In genomic region chr2:43461461-43462073, GRCh38 we compare ENCODE assay signal across 9 cellular contexts.
DNase-seq lines count a peak whose midpoint lies in the region; ATAC-seq, FAIRE-seq and TF ChIP-seq lines count a peak whose summit lies in the region.
"Had no signal": no experiment of that assay in that cellular context is flagged by ENCODE, and none has a peak within 500 bp of the region (broad histone marks: within the 10 kb centered on the region; RNA-seq: fewer than 3 reads in every experiment).

No MANE protein-coding gene starts in this region.

- peaks cover 11% of the 10 kb centered on the region for H3K9me3 Mint-ChIP-seq in MCF 10A (ENCODE audit: unreplicated experiment)
- no peaks in the 10 kb centered on the region for H3K9me3 Mint-ChIP-seq in naive thymus-derived CD8-positive, alpha-beta T cell

- peaks cover 61% of the 10 kb centered on the region for H3K4me1 Mint-ChIP-seq in MCF 10A (ENCODE audit: insufficient read depth, unreplicated experiment)
- H3K4me1 Mint-ChIP-seq in naive thymus-derived CD8-positive, alpha-beta T cell: peaks cover 7 to 28% (median 17%) of the 10 kb centered on the region in 4 donors

- ATAC-seq in HG03159 (IDR thresholded peaks at IDR 0.05; ENCODE audit: unreplicated experiment): peak; percentile 70
- no peak for ATAC-seq in K562
- ATAC-seq in naive thymus-derived CD8-positive, alpha-beta T cell: no peak
- ATAC-seq: Panc1 had no signal

- no peaks in the 10 kb centered on the region for H3K27me3 Mint-ChIP-seq in MCF 10A (ENCODE audit: insufficient read depth, unreplicated experiment)
- H3K27me3 Mint-ChIP-seq in naive thymus-derived CD8-positive, alpha-beta T cell: no peaks in the 10 kb centered on the region

- no peak overlapping the region for H3K4me2 ChIP-seq in K562 (ENCODE audit: insufficient read depth, low read length)

- FAIRE-seq in K562 (lab: Jason Lieb, UNC): no peak

- intact Hi-C loops in breast epithelium (cut with DNase I; ENCODE audit: low total_unique reads) (no loop called here), MCF 10A (cut with micrococcal nuclease) (no loop called here), K562 (cut with micrococcal nuclease) (no loop called here), vagina (cut with DNase I) (loop anchor here (10.0 kb wide), 1 partner anchor 127 kb away; no protein-coding TSS in a partner anchor)

- POLR2A ChIA-PET in MCF 10A (lab: Yijun Ruan, JAX): interaction anchor here (1.0 to 1.8 kb wide), 2 partner anchors 17 to 18 kb away, joined by 3 to 8 read pairs; no protein-coding TSS in a partner anchor
- POLR2A ChIA-PET in K562 (lab: Yijun Ruan, JAX): no interaction called here
- POLR2A ChIA-PET in naive thymus-derived CD8-positive, alpha-beta T cell (lab: Charles Lee): no interaction called here

- no peak overlapping the region for H2AFZ ChIP-seq in K562 (ENCODE audit: low read depth, low read length)

- H3K9me1 ChIP-seq in K562 (ENCODE audit: control insufficient read depth, insufficient read depth, low read length): no peaks in the 10 kb centered on the region

- 60% methylated on average over 3 of the region's 3 CpGs for WGBS in K562 (ENCODE audit: insufficient coverage, low coverage, missing lambda C conversion rate)

- no peak for TF ChIP-seq EP300 in K562 (IDR thresholded peaks at IDR 0.05; ENCODE audit: low read length)

- no TSS peak for BruUV-seq in MCF 10A (replicated peaks; lab: Mats Ljungman, UMichigan)
- no TSS peak for BruUV-seq in K562 (replicated peaks; lab: Mats Ljungman, UMichigan)

- H3K27ac ChIP-seq in breast epithelium (peak overlapping the region; percentile 75 to 80), K562 (ENCODE audit: extremely low read depth, low read depth, low read length) (no peak overlapping the region), vagina (peak overlapping the region; percentile 3)

- H3K27me3 ChIP-seq in breast epithelium: no peaks in the 10 kb centered on the region
- no peaks in the 10 kb centered on the region for H3K27me3 ChIP-seq in K562 (ENCODE audit: control insufficient read depth in 2 of 2, insufficient read depth in 2 of 2, low read length in 2 of 2)
- H3K27me3 ChIP-seq in vagina: no peaks in the 10 kb centered on the region

- no peak for TF ChIP-seq RAD21 in K562 (CRISPR knock-in tag; conservative IDR thresholded peaks at IDR 0.05 in 1 of 2, IDR thresholded peaks at IDR 0.05 in 1 of 2)

- DNase-seq in breast epithelium (ENCODE audit: low spot score in 2 of 2): no peak
- no peak for DNase-seq in MCF 10A (ENCODE audit: unreplicated experiment)
- no peak for DNase-seq in K562 (ENCODE audit: extremely low read depth in 1 of 4, low spot score in 3 of 4)
- DNase-seq in vagina (ENCODE audit: extremely low spot score in 2 of 2): no peak
- no peak for DNase-seq in inferior parietal cortex (ENCODE audit: extremely low spot score)
- no peak for DNase-seq in cerebellar nuclear complex (lab: John Stamatoyannopoulos, UW)
- DNase-seq in naive thymus-derived CD8-positive, alpha-beta T cell: no peak

- H3K9me3 ChIP-seq in breast epithelium (no peaks in the 10 kb centered on the region), K562 (replicated peaks; ENCODE audit: control insufficient read depth, insufficient read depth, low read depth, low read length) (no peaks in the 10 kb centered on the region), vagina (no peaks in the 10 kb centered on the region)

- CTCF ChIA-PET in MCF 10A (lab: Yijun Ruan, JAX): interaction anchor here (1.0 kb wide), 1 partner anchor 77 kb away, joined by 5 read pairs; no protein-coding TSS in a partner anchor
- CTCF ChIA-PET in K562 (lab: Yijun Ruan, JAX; ENCODE audit: low intra/inter-chr PET ratio): no interaction called here

- peaks cover 6 to 38% of the 10 kb centered on the region in 2 donors for H3K4me1 ChIP-seq in breast epithelium
- no peaks in the 10 kb centered on the region for H3K4me1 ChIP-seq in K562 (replicated peaks in 1 of 2; ENCODE audit: control insufficient read depth in 2 of 2, insufficient read depth in 2 of 2, low read length in 2 of 2)
- H3K4me1 ChIP-seq in vagina: peaks cover 78% of the 10 kb centered on the region

- TF ChIP-seq CTCF in breast epithelium (IDR thresholded peaks at IDR 0.05) (no peak), MCF 10A (IDR thresholded peaks at IDR 0.05; ENCODE audit: unreplicated experiment) (no peak), K562 (IDR thresholded peaks at IDR 0.05 in 2 of 3, conservative IDR thresholded peaks at IDR 0.05 in 1 of 3; ENCODE audit: insufficient read depth in 2 of 3, low read depth in 1 of 3, low read length in 3 of 3) (no peak), vagina (IDR thresholded peaks at IDR 0.05) (no peak)

- no peaks in the 10 kb centered on the region for H4K20me1 ChIP-seq in K562 (replicated peaks; ENCODE audit: control insufficient read depth, insufficient read depth, low read length)

- no peak overlapping the region for H3K4me3 ChIP-seq in breast epithelium
- no peak overlapping the region for H3K4me3 ChIP-seq in K562
- H3K4me3 ChIP-seq in vagina: no peak overlapping the region

- no peaks in the 10 kb centered on the region for H3K79me2 ChIP-seq in K562 (ENCODE audit: control insufficient read depth, insufficient read depth, low read length)

- no peak overlapping the region for H3K27ac Mint-ChIP-seq in MCF 10A (ENCODE audit: low read depth, unreplicated experiment)
- no peak overlapping the region for H3K27ac Mint-ChIP-seq in naive thymus-derived CD8-positive, alpha-beta T cell

- in situ Hi-C loops in K562 (cut with MboI): no loop called here

- peaks cover 5% of the 10 kb centered on the region for H3K36me3 Mint-ChIP-seq in MCF 10A (ENCODE audit: insufficient read depth, unreplicated experiment)
- H3K36me3 Mint-ChIP-seq in naive thymus-derived CD8-positive, alpha-beta T cell: peaks cover 0 to 43% (median 12%) of the 10 kb centered on the region in 3 donors

- no peak overlapping the region for H3K4me3 Mint-ChIP-seq in MCF 10A (ENCODE audit: unreplicated experiment)
- no peak overlapping the region for H3K4me3 Mint-ChIP-seq in naive thymus-derived CD8-positive, alpha-beta T cell

- no peak overlapping the region for H3K9ac ChIP-seq in K562 (ENCODE audit: insufficient read depth in 1 of 2, low read depth in 2 of 2, low read length in 2 of 2)

- no peak for TF ChIP-seq POLR2A in breast epithelium (IDR thresholded peaks at IDR 0.05)
- no peak for TF ChIP-seq POLR2A in K562 (conservative IDR thresholded peaks at IDR 0.05)
- no peak for TF ChIP-seq POLR2A in vagina (IDR thresholded peaks at IDR 0.05)

- H3K36me3 ChIP-seq in breast epithelium: no peaks in the 10 kb centered on the region
- H3K36me3 ChIP-seq in K562 (ENCODE audit: control insufficient read depth, insufficient read depth, low read length): no peaks in the 10 kb centered on the region; the same call in 2 of the 3 replicates
- H3K36me3 ChIP-seq in vagina: no peaks in the 10 kb centered on the region

TF ChIP-seq in K562, 482 proteins besides CTCF, POLR2A, EP300 and RAD21 (continues in another document):
- no peak for TF ChIP-seq MYNN (IDR thresholded peaks at IDR 0.05)
- no peak for TF ChIP-seq MYNN (CRISPR knock-in tag; IDR thresholded peaks at IDR 0.05)
- TF ChIP-seq C11orf30 (IDR thresholded peaks at IDR 0.05; ENCODE audit: low read depth): peak; percentile 68
- no peak for TF ChIP-seq RBM14 (IDR thresholded peaks at IDR 0.05; ENCODE audit: borderline replicate concordance, insufficient read depth, low read depth, low read length)
- peak; percentile 62 for TF ChIP-seq MAFG (tag; conservative IDR thresholded peaks at IDR 0.05)
- TF ChIP-seq U2AF1 (optimal IDR thresholded peaks at IDR 0.05; ENCODE audit: low read depth, low read length): no peak
- TF ChIP-seq ZNF124 (CRISPR knock-in tag; IDR thresholded peaks at IDR 0.05): no peak
- TF ChIP-seq, protein P1, sequence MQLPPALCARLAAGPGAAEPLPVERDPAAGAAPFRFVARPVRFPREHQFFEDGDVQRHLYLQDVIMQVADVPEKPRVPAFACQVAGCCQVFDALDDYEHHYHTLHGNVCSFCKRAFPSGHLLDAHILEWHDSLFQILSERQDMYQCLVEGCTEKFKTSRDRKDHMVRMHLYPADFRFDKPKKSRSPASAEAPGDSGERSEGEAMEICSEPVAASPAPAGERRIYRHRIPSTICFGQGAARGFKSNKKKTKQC (CRISPR knock-in tag; IDR thresholded peaks at IDR 0.05): no peak
- TF ChIP-seq, protein P2, sequence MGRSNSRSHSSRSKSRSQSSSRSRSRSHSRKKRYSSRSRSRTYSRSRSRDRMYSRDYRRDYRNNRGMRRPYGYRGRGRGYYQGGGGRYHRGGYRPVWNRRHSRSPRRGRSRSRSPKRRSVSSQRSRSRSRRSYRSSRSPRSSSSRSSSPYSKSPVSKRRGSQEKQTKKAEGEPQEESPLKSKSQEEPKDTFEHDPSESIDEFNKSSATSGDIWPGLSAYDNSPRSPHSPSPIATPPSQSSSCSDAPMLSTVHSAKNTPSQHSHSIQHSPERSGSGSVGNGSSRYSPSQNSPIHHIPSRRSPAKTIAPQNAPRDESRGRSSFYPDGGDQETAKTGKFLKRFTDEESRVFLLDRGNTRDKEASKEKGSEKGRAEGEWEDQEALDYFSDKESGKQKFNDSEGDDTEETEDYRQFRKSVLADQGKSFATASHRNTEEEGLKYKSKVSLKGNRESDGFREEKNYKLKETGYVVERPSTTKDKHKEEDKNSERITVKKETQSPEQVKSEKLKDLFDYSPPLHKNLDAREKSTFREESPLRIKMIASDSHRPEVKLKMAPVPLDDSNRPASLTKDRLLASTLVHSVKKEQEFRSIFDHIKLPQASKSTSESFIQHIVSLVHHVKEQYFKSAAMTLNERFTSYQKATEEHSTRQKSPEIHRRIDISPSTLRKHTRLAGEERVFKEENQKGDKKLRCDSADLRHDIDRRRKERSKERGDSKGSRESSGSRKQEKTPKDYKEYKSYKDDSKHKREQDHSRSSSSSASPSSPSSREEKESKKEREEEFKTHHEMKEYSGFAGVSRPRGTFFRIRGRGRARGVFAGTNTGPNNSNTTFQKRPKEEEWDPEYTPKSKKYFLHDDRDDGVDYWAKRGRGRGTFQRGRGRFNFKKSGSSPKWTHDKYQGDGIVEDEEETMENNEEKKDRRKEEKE (IDR thresholded peaks at IDR 0.05; ENCODE audit: borderline replicate concordance in 1 of 2, control insufficient read depth in 1 of 2, low read depth in 2 of 2, low read length in 1 of 2): no peak
- peak; percentile 40; the same call in 1 of the 2 replicates for TF ChIP-seq MAFF (IDR thresholded peaks at IDR 0.05; ENCODE audit: low read length)
- TF ChIP-seq MAFK (IDR thresholded peaks at IDR 0.05; ENCODE audit: low read length): peak; percentile 44; the same call in 1 of the 2 replicates
- no peak for TF ChIP-seq CREB1 (IDR thresholded peaks at IDR 0.05)
- TF ChIP-seq CREB1 (CRISPR knock-in tag; IDR thresholded peaks at IDR 0.05): no peak
- TF ChIP-seq ZFP36 (IDR thresholded peaks at IDR 0.05; ENCODE audit: low read depth, low read length, partially characterized antibody): no peak
- no peak for TF ChIP-seq EP400 (IDR thresholded peaks at IDR 0.05)
